ENCODE assay signal across 1 cellular context in the genomic region with DNA sequence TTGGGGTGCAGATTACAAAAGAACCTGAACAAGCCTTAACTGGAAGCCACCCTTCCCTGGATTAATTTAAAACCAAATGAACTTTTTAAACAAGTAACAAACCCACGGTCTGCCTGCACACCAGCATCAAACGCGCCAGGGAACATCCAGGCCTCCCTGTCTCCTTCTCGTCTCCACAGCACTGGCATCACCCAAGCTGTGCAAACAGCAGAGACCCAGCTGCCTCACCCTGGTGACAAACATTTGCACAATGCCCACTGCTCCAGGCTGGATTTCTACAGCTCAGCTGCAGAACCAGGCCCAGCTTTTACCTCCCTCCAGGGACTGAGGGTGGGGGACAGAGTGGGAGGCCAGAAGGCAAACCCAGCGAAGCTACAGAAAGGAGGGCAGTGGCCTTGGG.
TF ChIP-seq lines count a peak whose summit lies in the region.

No MANE protein-coding gene starts in this region.

TF ChIP-seq in HCT116, 20 proteins besides CTCF, POLR2A, EP300 and RAD21:
- TF ChIP-seq SIN3A (IDR thresholded peaks at IDR 0.05; ENCODE audit: low read depth): no peak
- TF ChIP-seq FOSL1 (IDR thresholded peaks at IDR 0.05; ENCODE audit: low read depth): no peak
- no peak for TF ChIP-seq ELF1 (IDR thresholded peaks at IDR 0.05; ENCODE audit: borderline replicate concordance, low read depth)
- TF ChIP-seq, protein P1, sequence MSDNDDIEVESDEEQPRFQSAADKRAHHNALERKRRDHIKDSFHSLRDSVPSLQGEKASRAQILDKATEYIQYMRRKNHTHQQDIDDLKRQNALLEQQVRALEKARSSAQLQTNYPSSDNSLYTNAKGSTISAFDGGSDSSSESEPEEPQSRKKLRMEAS (IDR thresholded peaks at IDR 0.05): no peak
- TF ChIP-seq EGR1 (IDR thresholded peaks at IDR 0.05; ENCODE audit: low read depth): no peak
- TF ChIP-seq, protein P2, sequence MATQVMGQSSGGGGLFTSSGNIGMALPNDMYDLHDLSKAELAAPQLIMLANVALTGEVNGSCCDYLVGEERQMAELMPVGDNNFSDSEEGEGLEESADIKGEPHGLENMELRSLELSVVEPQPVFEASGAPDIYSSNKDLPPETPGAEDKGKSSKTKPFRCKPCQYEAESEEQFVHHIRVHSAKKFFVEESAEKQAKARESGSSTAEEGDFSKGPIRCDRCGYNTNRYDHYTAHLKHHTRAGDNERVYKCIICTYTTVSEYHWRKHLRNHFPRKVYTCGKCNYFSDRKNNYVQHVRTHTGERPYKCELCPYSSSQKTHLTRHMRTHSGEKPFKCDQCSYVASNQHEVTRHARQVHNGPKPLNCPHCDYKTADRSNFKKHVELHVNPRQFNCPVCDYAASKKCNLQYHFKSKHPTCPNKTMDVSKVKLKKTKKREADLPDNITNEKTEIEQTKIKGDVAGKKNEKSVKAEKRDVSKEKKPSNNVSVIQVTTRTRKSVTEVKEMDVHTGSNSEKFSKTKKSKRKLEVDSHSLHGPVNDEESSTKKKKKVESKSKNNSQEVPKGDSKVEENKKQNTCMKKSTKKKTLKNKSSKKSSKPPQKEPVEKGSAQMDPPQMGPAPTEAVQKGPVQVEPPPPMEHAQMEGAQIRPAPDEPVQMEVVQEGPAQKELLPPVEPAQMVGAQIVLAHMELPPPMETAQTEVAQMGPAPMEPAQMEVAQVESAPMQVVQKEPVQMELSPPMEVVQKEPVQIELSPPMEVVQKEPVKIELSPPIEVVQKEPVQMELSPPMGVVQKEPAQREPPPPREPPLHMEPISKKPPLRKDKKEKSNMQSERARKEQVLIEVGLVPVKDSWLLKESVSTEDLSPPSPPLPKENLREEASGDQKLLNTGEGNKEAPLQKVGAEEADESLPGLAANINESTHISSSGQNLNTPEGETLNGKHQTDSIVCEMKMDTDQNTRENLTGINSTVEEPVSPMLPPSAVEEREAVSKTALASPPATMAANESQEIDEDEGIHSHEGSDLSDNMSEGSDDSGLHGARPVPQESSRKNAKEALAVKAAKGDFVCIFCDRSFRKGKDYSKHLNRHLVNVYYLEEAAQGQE (IDR thresholded peaks at IDR 0.05; ENCODE audit: low read depth): no peak
- TF ChIP-seq ZNF274 (IDR thresholded peaks at IDR 0.05; ENCODE audit: low read depth, low read length): no peak
- TF ChIP-seq SP1 (IDR thresholded peaks at IDR 0.05; ENCODE audit: low read depth): no peak
- no peak for TF ChIP-seq CBX3 (IDR thresholded peaks at IDR 0.05; ENCODE audit: low read depth)
- TF ChIP-seq TCF7L2 (IDR thresholded peaks at IDR 0.05; ENCODE audit: borderline replicate concordance, extremely low read depth, insufficient read depth, insufficient read length): no peak
- no peak for TF ChIP-seq SRF (IDR thresholded peaks at IDR 0.05; ENCODE audit: low read depth)
- no peak for TF ChIP-seq EZH2phosphoT487 (IDR thresholded peaks at IDR 0.05; ENCODE audit: borderline replicate concordance)
- TF ChIP-seq EZH2 (IDR thresholded peaks at IDR 0.05): no peak
